8 cellular contexts compared by ENCODE assay signal in the genomic region with DNA sequence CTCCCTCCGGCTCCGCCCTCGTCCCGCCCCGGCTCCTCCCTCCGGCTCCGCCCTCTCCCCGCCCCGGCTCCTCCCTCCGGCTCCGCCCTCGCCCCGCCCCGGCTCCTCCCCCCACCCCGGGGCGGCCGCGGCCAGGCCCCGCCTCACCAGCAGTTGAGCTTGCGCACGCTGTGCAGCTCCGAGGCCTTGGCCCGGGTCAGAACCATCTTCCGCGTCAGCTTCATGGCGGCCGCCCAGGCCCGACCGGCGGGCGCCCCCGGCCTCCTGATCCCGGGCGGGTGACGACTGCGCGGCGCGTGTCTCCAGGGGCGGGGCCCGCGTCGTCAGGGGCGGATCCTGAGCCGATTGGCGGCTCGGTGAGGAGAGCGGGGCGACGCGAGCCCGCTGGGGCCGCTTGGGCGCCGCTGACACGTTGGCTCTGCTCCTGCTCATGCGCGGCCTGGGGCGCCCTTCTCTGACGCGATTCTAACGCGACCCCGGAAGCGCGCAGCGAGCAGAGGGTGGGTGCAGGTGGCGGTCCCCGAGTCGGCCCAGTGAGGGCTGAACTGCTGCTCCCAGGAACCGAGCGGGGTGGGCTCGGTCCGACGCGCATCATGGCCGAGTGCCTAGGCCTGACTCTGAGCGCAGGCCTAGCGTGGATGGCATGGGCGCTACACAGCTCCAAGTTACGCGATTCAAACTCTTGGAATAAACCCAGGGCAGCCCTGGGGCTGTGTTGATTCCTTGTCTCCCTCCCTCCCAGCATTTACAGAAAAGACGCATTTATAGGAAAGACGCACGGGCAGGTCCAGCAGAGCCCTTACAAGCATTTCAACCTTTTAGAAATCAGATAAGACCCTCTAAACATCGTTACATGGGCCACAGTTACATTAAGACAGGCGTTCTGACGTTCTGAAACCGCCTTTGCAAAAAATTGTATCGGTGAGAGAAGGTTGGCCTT. TPM values are rescaled to one million over a fixed set of nuclear protein-coding genes. Genes with fewer than 3 reads are reported as not detected.
DNase-seq lines count a peak whose midpoint lies in the region; ATAC-seq and TF ChIP-seq lines count a peak whose summit lies in the region.

A gene (minus strand): TSS at position 420 of the 940 bp plus-strand sequence. CDS start 196 bp downstream, at position 224.

- peak within 1 kb of the TSS; percentile 58 to 90 (median 80) for H3K4me3 ChIP-seq in right lobe of liver

- WGBS in right lobe of liver (ENCODE audit: insufficient coverage, low coverage, low lambda C conversion rate, missing lambda C conversion rate), result under 1% methylated on average over 30 of the region's 90 CpGs

- ATAC-seq in CD4-positive, alpha-beta T cell (ENCODE audit: poor library complexity), result peak; percentile 88
- ATAC-seq in GM19455 (IDR thresholded peaks at IDR 0.05; ENCODE audit: unreplicated experiment) (peak; percentile 75), right lobe of liver (peak; percentile 89 to 92 (median 90))

- CTCF ChIA-PET in CD4-positive, alpha-beta T cell (lab: Charles Lee), result no interaction called here
- CTCF ChIA-PET in activated CD4-positive, alpha-beta memory T cell treated with anti-CD3 and anti-CD28 coated beads for 36 hours (lab: Charles Lee), result interaction anchor here (0.7 to 2.0 kb wide), 3 partner anchors 37 to 454 kb away, joined by 3 to 8 read pairs (median 5); no protein-coding TSS in a partner anchor

- peak; percentile 96 for TF ChIP-seq POLR2A in right lobe of liver (IDR thresholded peaks at IDR 0.05)

- DNase-seq in CD4-positive, alpha-beta T cell, result peak; percentile 87 to 95 (median 92)
- DNase-seq in HK-2 (ENCODE audit: unreplicated experiment) (peak; percentile 89), NCI-H82 treated with DMSO at 0.1 percent for 48 hours (lab: John Stamatoyannopoulos, UW; ENCODE audit: unreplicated experiment) (peak; percentile 71), dermis microvascular lymphatic vessel endothelial cell (ENCODE audit: low read depth in 2 of 2) (peak; percentile 86 to 98), right lobe of liver (peak; percentile 95 to 98 (median 96))
- peak; percentile 96 for DNase-seq in activated CD4-positive, alpha-beta memory T cell treated with anti-CD3 and anti-CD28 coated beads for 36 hours
- peak; percentile 94 for DNase-seq in stimulated activated CD4-positive, alpha-beta T cell treated with anti-CD3 and anti-CD28 coated beads, Interleukin-4, amount 100 ng/mL, for 24 hours

- H3K4me1 Mint-ChIP-seq in CD4-positive, alpha-beta T cell (ENCODE audit: low read depth), result peaks cover 25% of the 10 kb centered on the region
- H3K4me1 Mint-ChIP-seq in activated CD4-positive, alpha-beta memory T cell treated with anti-CD3 and anti-CD28 coated beads for 36 hours (ENCODE audit: low read depth), result peaks cover 16% of the 10 kb centered on the region

- H3K9me3 Mint-ChIP-seq in CD4-positive, alpha-beta T cell, result no peaks in the 10 kb centered on the region
- H3K9me3 Mint-ChIP-seq in activated CD4-positive, alpha-beta memory T cell treated with anti-CD3 and anti-CD28 coated beads for 36 hours, result no peaks in the 10 kb centered on the region

- H3K27ac Mint-ChIP-seq in CD4-positive, alpha-beta T cell, result peak within 1 kb of the TSS; percentile 99
- peak within 1 kb of the TSS; percentile 89 for H3K27ac Mint-ChIP-seq in activated CD4-positive, alpha-beta memory T cell treated with anti-CD3 and anti-CD28 coated beads for 36 hours

- no peaks in the 10 kb centered on the region for H3K9me3 ChIP-seq in CD4-positive, alpha-beta T cell (ENCODE audit: control insufficient read depth, low read length)
- H3K9me3 ChIP-seq in right lobe of liver, result no peaks in the 10 kb centered on the region

- H3K36me3 ChIP-seq in right lobe of liver, result no peaks in the 10 kb centered on the region

- POLR2A ChIA-PET in CD4-positive, alpha-beta T cell (lab: Charles Lee), result interaction anchor here (0.8 to 2.9 kb wide), 13 partner anchors 9 to 535 kb away, joined by 3 to 13 read pairs (median 3); a partner anchor contains a TSS
- POLR2A ChIA-PET in activated CD4-positive, alpha-beta memory T cell treated with anti-CD3 and anti-CD28 coated beads for 36 hours (lab: Charles Lee), result interaction anchor here (0.6 to 1.3 kb wide), 2 partner anchors 141 to 497 kb away, joined by 3 read pairs; no protein-coding TSS in a partner anchor

- no peaks in the 10 kb centered on the region for H3K27me3 Mint-ChIP-seq in CD4-positive, alpha-beta T cell
- no peaks in the 10 kb centered on the region for H3K27me3 Mint-ChIP-seq in activated CD4-positive, alpha-beta memory T cell treated with anti-CD3 and anti-CD28 coated beads for 36 hours

- no peaks in the 10 kb centered on the region for H3K27me3 ChIP-seq in CD4-positive, alpha-beta T cell (ENCODE audit: control insufficient read depth, insufficient read depth, low read length)
- no peaks in the 10 kb centered on the region for H3K27me3 ChIP-seq in right lobe of liver

- peak within 1 kb of the TSS; percentile 93 for H3K27ac ChIP-seq in CD4-positive, alpha-beta T cell (ENCODE audit: low read depth, low read length)
- peak within 1 kb of the TSS; percentile 89 to 95 (median 91) for H3K27ac ChIP-seq in right lobe of liver

- intact Hi-C loops in CD4-positive, alpha-beta T cell (cut with DNase I, micrococcal nuclease), result loop anchor here in 1 of 2 experiments (1.0 to 10.0 kb wide), 6 partner anchors 115 to 1464 kb away; a partner anchor contains a TSS
- intact Hi-C loops in activated CD4-positive, alpha-beta memory T cell treated with anti-CD3 and anti-CD28 coated beads for 36 hours (cut with micrococcal nuclease), result loop anchor here (10.0 kb wide), 1 partner anchor 116 kb away; a partner anchor contains a TSS
- intact Hi-C loops in right lobe of liver (cut with DNase I), result no loop called here

- TF ChIP-seq CTCF in CD4-positive, alpha-beta T cell (IDR thresholded peaks at IDR 0.05), result no peak
- no peak for TF ChIP-seq CTCF in right lobe of liver (IDR thresholded peaks at IDR 0.05)

- H3K4me1 ChIP-seq in right lobe of liver, result peaks cover 0 to 7% (median 0%) of the 10 kb centered on the region in 4 donors

- H3K36me3 Mint-ChIP-seq in CD4-positive, alpha-beta T cell (ENCODE audit: low read depth), result peaks cover 32% of the 10 kb centered on the region
- H3K36me3 Mint-ChIP-seq in activated CD4-positive, alpha-beta memory T cell treated with anti-CD3 and anti-CD28 coated beads for 36 hours, result no peaks in the 10 kb centered on the region

- peak within 1 kb of the TSS; percentile 93 for H3K4me3 Mint-ChIP-seq in CD4-positive, alpha-beta T cell
- H3K4me3 Mint-ChIP-seq in activated CD4-positive, alpha-beta memory T cell treated with anti-CD3 and anti-CD28 coated beads for 36 hours, result peak within 1 kb of the TSS; percentile 83

RNA-seq across cellular contexts. Expression of the gene that starts here (rescaled TPM):
- total RNA-seq in CD4-positive, alpha-beta T cell, result 10 to 100 TPM; 50.1 to 51.6 TPM
- 10 to 100 TPM; 11.1 to 11.7 TPM for total RNA-seq in activated CD4-positive, alpha-beta memory T cell treated with anti-CD3 and anti-CD28 coated beads for 36 hours
- total RNA-seq in dermis microvascular lymphatic vessel endothelial cell (3.6 and 6.7 TPM in 2 replicates), right lobe of liver (10 to 100 TPM in 4 of 6 experiments, 1 to 10 TPM in 2; 6.9 to 15.4 (median 13.1) TPM)

Comparison
In these comparisons a context has a peak if more than half of its experiments do, and no peak if none do; other contexts are left out.
1. Peak in every context shown above with its lines: DNase-seq, ATAC-seq, H3K4me3 ChIP-seq and H3K27ac ChIP-seq.